8 cellular contexts compared by ENCODE assay signal in the genomic region with DNA sequence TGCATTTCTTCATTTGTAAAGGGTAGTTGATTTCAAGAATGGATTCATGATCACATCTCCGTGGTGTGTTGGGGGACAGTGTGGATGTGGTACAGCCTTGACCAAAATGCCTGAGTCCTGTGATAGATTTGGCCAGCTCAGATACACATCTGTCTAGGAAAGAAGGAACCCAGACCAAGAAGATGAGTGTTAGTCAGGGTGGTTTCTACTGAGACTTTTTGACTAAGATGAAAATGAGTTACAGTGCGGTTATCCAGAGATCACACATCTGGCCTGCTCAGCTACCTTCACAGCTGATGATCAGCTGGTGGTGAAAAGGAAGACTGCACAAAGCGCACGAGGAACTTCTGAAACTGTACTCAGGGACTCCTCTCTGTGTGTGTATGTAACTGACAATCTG.
DNase-seq lines count a peak whose midpoint lies in the region; ATAC-seq and TF ChIP-seq lines count a peak whose summit lies in the region.

No MANE protein-coding gene starts in this region.

- DNase-seq in GM10266 (ENCODE audit: extremely low spot score) (peak; percentile 82), MM.1S (peak; percentile 99), smooth muscle cell (lab: John Stamatoyannopoulos, UW; ENCODE audit: unreplicated experiment) (no peak), DMS79 treated with DMSO at 0.1 percent for 48 hours (lab: John Stamatoyannopoulos, UW) (no peak), H4 (ENCODE audit: low spot score) (no peak), iPS-NIHi7 (ENCODE audit: extremely low spot score) (no peak)
- DNase-seq in activated naive CD4-positive, alpha-beta T cell (lab: John Stamatoyannopoulos, UW): peak in 3 of 4 experiments; percentile 3 to 7 (median 6)

- peaks cover 87% of the 10 kb centered on the region for H3K79me2 ChIP-seq in MM.1S (ENCODE audit: low read length)
- H3K79me2 ChIP-seq in smooth muscle cell (ENCODE audit: low read depth): peaks cover 97% of the 10 kb centered on the region

- peak; percentile 92 for ATAC-seq in GM21528 (IDR thresholded peaks at IDR 0.05; ENCODE audit: low FRiP score, unreplicated experiment)

- H3K4me2 ChIP-seq in MM.1S (ENCODE audit: low read depth, low read length): peak overlapping the region; percentile 64
- H3K4me2 ChIP-seq in smooth muscle cell: peak overlapping the region; percentile 20

- H3K27me3 ChIP-seq in MM.1S (replicated peaks; ENCODE audit: insufficient read depth, low read length) (no peaks in the 10 kb centered on the region), smooth muscle cell (ENCODE audit: low read depth) (no peaks in the 10 kb centered on the region)

- H3F3A ChIP-seq in MM.1S (ENCODE audit: insufficient read depth, low read length) (peaks cover 57% of the 10 kb centered on the region), smooth muscle cell (ENCODE audit: low read depth) (peaks cover 21% of the 10 kb centered on the region)

- H4K20me1 ChIP-seq in MM.1S (ENCODE audit: insufficient read depth, low read length): no peaks in the 10 kb centered on the region
- peaks cover 100% of the 10 kb centered on the region for H4K20me1 ChIP-seq in smooth muscle cell (ENCODE audit: low read depth)

- no peaks in the 10 kb centered on the region for H3K9me3 ChIP-seq in MM.1S (replicated peaks; ENCODE audit: insufficient read depth, low read length)
- H3K9me3 ChIP-seq in smooth muscle cell (replicated peaks; ENCODE audit: low read depth): no peaks in the 10 kb centered on the region

- H3K9ac ChIP-seq in MM.1S (ENCODE audit: low read length) (peak overlapping the region; percentile 68), smooth muscle cell (ENCODE audit: low read depth) (no peak overlapping the region)

- H3K4me3 ChIP-seq in MM.1S (ENCODE audit: low read length): peak overlapping the region; percentile 38
- no peak overlapping the region for H3K4me3 ChIP-seq in smooth muscle cell

- H3K4me1 ChIP-seq in MM.1S (ENCODE audit: low read length) (peaks cover 58% of the 10 kb centered on the region), smooth muscle cell (ENCODE audit: low read depth) (peaks cover 38% of the 10 kb centered on the region)

- WGBS in smooth muscle cell (ENCODE audit: low lambda C conversion rate): 85% methylated on average over 4 of the region's 4 CpGs

- H3K36me3 ChIP-seq in MM.1S (replicated peaks; ENCODE audit: insufficient read depth, low read length): no peaks in the 10 kb centered on the region
- no peaks in the 10 kb centered on the region for H3K36me3 ChIP-seq in smooth muscle cell (ENCODE audit: low read depth)

- H2AFZ ChIP-seq in MM.1S (ENCODE audit: low read length) (no peak overlapping the region), smooth muscle cell (ENCODE audit: low read depth) (no peak overlapping the region)

- peak overlapping the region; percentile 92 for H3K27ac ChIP-seq in MM.1S (ENCODE audit: low read length)
- peak overlapping the region; percentile 93 for H3K27ac ChIP-seq in smooth muscle cell (ENCODE audit: low read depth)

- TF ChIP-seq CTCF in GM10266 (IDR thresholded peaks at IDR 0.05; ENCODE audit: control insufficient read depth, insufficient read depth, low read depth, missing control alignments) (no peak), MM.1S (IDR thresholded peaks at IDR 0.05; ENCODE audit: low read length) (peak; percentile 40), smooth muscle cell (IDR thresholded peaks at IDR 0.05; ENCODE audit: borderline replicate concordance, insufficient read depth, poor library complexity, severe bottlenecking) (no peak)

- no peaks in the 10 kb centered on the region for H3K9me2 ChIP-seq in MM.1S (replicated peaks; ENCODE audit: insufficient read depth, low read length)

Comparison
In these comparisons a context has a peak if more than half of its experiments do, and no peak if none do; other contexts are left out.
1. DNase-seq: peak in GM10266 (single experiment), MM.1S (single experiment) and activated naive CD4-positive, alpha-beta T cell (3 of 4); none in smooth muscle cell (single experiment), DMS79 treated with DMSO at 0.1 percent for 48 hours (single experiment), H4 (single experiment) and iPS-NIHi7 (single experiment).